In the genomic region with DNA sequence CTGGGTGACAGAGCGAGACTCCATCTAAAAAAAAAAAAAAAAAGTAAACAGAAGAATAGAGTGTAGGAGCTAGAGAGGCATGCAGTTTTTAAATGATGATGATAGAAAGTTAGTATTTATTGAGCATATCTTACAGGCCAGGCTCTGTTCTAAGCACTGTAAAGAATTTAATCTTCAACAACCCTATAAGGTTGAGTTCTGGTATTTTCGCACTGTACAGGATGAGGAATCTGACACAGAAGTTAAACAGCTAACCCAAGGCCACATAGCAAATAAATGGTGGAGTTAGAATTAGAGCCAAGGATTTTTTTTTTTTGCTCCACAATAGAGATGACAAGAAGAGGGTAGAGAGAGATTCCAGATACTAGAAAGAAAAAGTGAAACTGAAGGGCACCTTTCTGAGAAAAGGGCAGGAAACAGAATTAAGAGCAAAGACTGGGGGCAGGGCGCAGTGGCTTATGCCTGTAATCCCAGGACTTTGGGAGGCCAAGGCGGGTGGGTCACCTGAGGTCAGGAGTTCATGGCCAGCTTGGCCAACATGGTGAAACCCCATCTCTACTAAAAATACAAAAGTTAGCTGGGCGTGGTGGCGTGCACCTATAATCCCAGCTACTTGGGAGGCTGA, we compare ENCODE assay signal across 14 cellular contexts. TPM values are rescaled to one million over a fixed set of nuclear protein-coding genes. Genes with fewer than 3 reads are reported as not detected.
DNase-seq lines count a peak whose midpoint lies in the region; ATAC-seq and TF ChIP-seq lines count a peak whose summit lies in the region.
"Had no signal": no experiment of that assay in that cellular context is flagged by ENCODE, and none has a peak within 500 bp of the region (broad histone marks: within the 10 kb centered on the region; RNA-seq: fewer than 3 reads in every experiment).

No MANE protein-coding gene starts in this region.

- TF ChIP-seq CTCF in natural killer cell (IDR thresholded peaks at IDR 0.05) (no peak), osteocyte (IDR thresholded peaks at IDR 0.05) (no peak)

- intact Hi-C loops in natural killer cell (cut with micrococcal nuclease): no loop called here
- intact Hi-C loops in head of caudate nucleus (cut with DNase I): no loop called here
- intact Hi-C loops in posterior vena cava (cut with DNase I): no loop called here

- CTCF ChIA-PET in activated naive CD4-positive, alpha-beta T cell treated with anti-CD3 and anti-CD28 coated beads, Interleukin-2, amount 10 ng/mL, durations not matched to agents 7 days and 5 days (lab: Charles Lee): interaction anchor here (1.3 kb wide), 1 partner anchor 215 kb away, joined by 3 read pairs; no protein-coding TSS in a partner anchor

- ATAC-seq in natural killer cell: peak in 2 of 3 donors; percentile 29 to 36
- ATAC-seq: left lobe of liver, mucosa of descending colon had no signal

- H3K4me3 Mint-ChIP-seq in activated T-cell treated with anti-CD3 and anti-CD28 coated beads, Interleukin-2, amount 50 U/mL, for 24 hours: no peak overlapping the region
- H3K4me3 Mint-ChIP-seq in activated naive CD4-positive, alpha-beta T cell treated with anti-CD3 and anti-CD28 coated beads, Interleukin-2, amount 10 ng/mL, durations not matched to agents 7 days and 5 days: peak overlapping the region; percentile 29
- H3K4me3 Mint-ChIP-seq in natural killer cell: peak overlapping the region; percentile 75
- H3K4me3 Mint-ChIP-seq in osteocyte (ENCODE audit: unreplicated experiment): no peak overlapping the region

- H3K27ac Mint-ChIP-seq in activated T-cell treated with anti-CD3 and anti-CD28 coated beads, Interleukin-2, amount 50 U/mL, for 24 hours: peak overlapping the region; percentile 83
- peak overlapping the region; percentile 88 for H3K27ac Mint-ChIP-seq in activated naive CD4-positive, alpha-beta T cell treated with anti-CD3 and anti-CD28 coated beads, Interleukin-2, amount 10 ng/mL, durations not matched to agents 7 days and 5 days
- H3K27ac Mint-ChIP-seq in natural killer cell: peak overlapping the region; percentile 72 to 74
- no peak overlapping the region for H3K27ac Mint-ChIP-seq in osteocyte (ENCODE audit: unreplicated experiment)

- H3K9me3 Mint-ChIP-seq in activated T-cell treated with anti-CD3 and anti-CD28 coated beads, Interleukin-2, amount 50 U/mL, for 24 hours: peaks cover 5% of the 10 kb centered on the region
- H3K9me3 Mint-ChIP-seq in activated naive CD4-positive, alpha-beta T cell treated with anti-CD3 and anti-CD28 coated beads, Interleukin-2, amount 10 ng/mL, durations not matched to agents 7 days and 5 days: peaks cover 12% of the 10 kb centered on the region
- H3K9me3 Mint-ChIP-seq in natural killer cell (peaks cover 0 to 3% of the 10 kb centered on the region in 2 donors), osteocyte (ENCODE audit: unreplicated experiment) (peaks cover 5% of the 10 kb centered on the region)

- H3K27me3 Mint-ChIP-seq in activated T-cell treated with anti-CD3 and anti-CD28 coated beads, Interleukin-2, amount 50 U/mL, for 24 hours: no peaks in the 10 kb centered on the region
- no peaks in the 10 kb centered on the region for H3K27me3 Mint-ChIP-seq in activated naive CD4-positive, alpha-beta T cell treated with anti-CD3 and anti-CD28 coated beads, Interleukin-2, amount 10 ng/mL, durations not matched to agents 7 days and 5 days
- no peaks in the 10 kb centered on the region for H3K27me3 Mint-ChIP-seq in natural killer cell (ENCODE audit: low read depth in 2 of 2)
- H3K27me3 Mint-ChIP-seq in osteocyte (ENCODE audit: unreplicated experiment): no peaks in the 10 kb centered on the region

- DNase-seq in activated T-cell treated with anti-CD3 and anti-CD28 coated beads, Interleukin-2, amount 50 U/mL, for 24 hours: peak; percentile 34
- DNase-seq in activated T-cell treated with anti-CD3 and anti-CD28 coated beads for 4 hours: no peak
- DNase-seq in MV-4-11 (lab: John Stamatoyannopoulos, UW): peak; percentile 45
- DNase-seq in activated naive CD4-positive, alpha-beta T cell treated with anti-CD3 and anti-CD28 coated beads, Interleukin-2, amount 10 ng/mL, durations not matched to agents 7 days and 5 days: peak; percentile 69
- no peak for DNase-seq in natural killer cell
- DNase-seq in head of caudate nucleus: no peak
- no peak for DNase-seq in osteocyte (ENCODE audit: extremely low spot score, unreplicated experiment)
- DNase-seq in posterior vena cava (ENCODE audit: low spot score): no peak
- DNase-seq: DMS79, foreskin melanocyte, mucosa of descending colon, NCI-H1092, occipital lobe had no signal

- peaks cover 72% of the 10 kb centered on the region for H3K36me3 Mint-ChIP-seq in activated T-cell treated with anti-CD3 and anti-CD28 coated beads, Interleukin-2, amount 50 U/mL, for 24 hours (ENCODE audit: low read depth)
- H3K36me3 Mint-ChIP-seq in activated naive CD4-positive, alpha-beta T cell treated with anti-CD3 and anti-CD28 coated beads, Interleukin-2, amount 10 ng/mL, durations not matched to agents 7 days and 5 days: peaks cover 71% of the 10 kb centered on the region
- H3K36me3 Mint-ChIP-seq in natural killer cell: peaks cover 10% of the 10 kb centered on the region
- peaks cover 60% of the 10 kb centered on the region for H3K36me3 Mint-ChIP-seq in osteocyte (ENCODE audit: unreplicated experiment)

- H3K4me1 Mint-ChIP-seq in activated T-cell treated with anti-CD3 and anti-CD28 coated beads, Interleukin-2, amount 50 U/mL, for 24 hours (ENCODE audit: low read depth): peaks cover 23% of the 10 kb centered on the region
- H3K4me1 Mint-ChIP-seq in activated naive CD4-positive, alpha-beta T cell treated with anti-CD3 and anti-CD28 coated beads, Interleukin-2, amount 10 ng/mL, durations not matched to agents 7 days and 5 days: peaks cover 38% of the 10 kb centered on the region
- peaks cover 17 to 23% of the 10 kb centered on the region in 2 donors for H3K4me1 Mint-ChIP-seq in natural killer cell
- H3K4me1 Mint-ChIP-seq in osteocyte (ENCODE audit: unreplicated experiment): peaks cover 5% of the 10 kb centered on the region

RNA-seq across cellular contexts. Expression of gene KLHL5, which starts 56.1 kb away (rescaled TPM):
- total RNA-seq in natural killer cell: 10 to 100 TPM; 12.6 to 14.2 (median 13.7) TPM
- 128 and 145 TPM in 2 replicates for total RNA-seq in osteocyte
- 10 to 100 TPM; 39.1 to 51.7 TPM for total RNA-seq in posterior vena cava

Comparison
In these comparisons a context has a peak if more than half of its experiments do, and no peak if none do; other contexts are left out.
1. DNase-seq: peak in activated T-cell treated with anti-CD3 and anti-CD28 coated beads, Interleukin-2, amount 50 U/mL, for 24 hours (single experiment), MV-4-11 (single experiment) and activated naive CD4-positive, alpha-beta T cell treated with anti-CD3 and anti-CD28 coated beads, Interleukin-2, amount 10 ng/mL, durations not matched to agents 7 days and 5 days (single experiment); none in activated T-cell treated with anti-CD3 and anti-CD28 coated beads for 4 hours (single experiment), natural killer cell (single experiment), head of caudate nucleus (0 of 42), osteocyte (single experiment) and posterior vena cava (single experiment).
2. H3K4me3 Mint-ChIP-seq: peak in activated naive CD4-positive, alpha-beta T cell treated with anti-CD3 and anti-CD28 coated beads, Interleukin-2, amount 10 ng/mL, durations not matched to agents 7 days and 5 days (single experiment) and natural killer cell (single experiment); none in activated T-cell treated with anti-CD3 and anti-CD28 coated beads, Interleukin-2, amount 50 U/mL, for 24 hours (single experiment) and osteocyte (single experiment).